In genomic region chr16:74699666-74700065, GRCh38 we compare ENCODE assay signal across 9 cellular contexts.
A peak's percentile ranks its signal among the peaks of the same experiment; 100 is the strongest.
DNase-seq lines count a peak whose midpoint lies in the region; ATAC-seq, FAIRE-seq and TF ChIP-seq lines count a peak whose summit lies in the region.
"Had no signal": no experiment of that assay in that cellular context is flagged by ENCODE, and none has a peak within 500 bp of the region (broad histone marks: within the 10 kb centered on the region; RNA-seq: fewer than 3 reads in every experiment).

No MANE protein-coding gene starts in this region.

- H3K9me3 ChIP-seq in DOHH2 (ENCODE audit: control insufficient read depth, insufficient read depth, low read length), result no peaks in the 10 kb centered on the region
- H3K9me3 ChIP-seq in endocrine pancreas (ENCODE audit: control insufficient read depth, low read length), result no peaks in the 10 kb centered on the region

- H3K36me3 ChIP-seq in DOHH2 (ENCODE audit: control insufficient read depth, low read length), result no peaks in the 10 kb centered on the region
- H3K36me3 ChIP-seq in endocrine pancreas (ENCODE audit: control insufficient read depth, insufficient read depth, low read length), result no peaks in the 10 kb centered on the region

- no peak for FAIRE-seq in urothelium cell line (lab: Jason Lieb, UNC)

- no peak for TF ChIP-seq CTCF in DOHH2 (IDR thresholded peaks at IDR 0.05; ENCODE audit: low read depth, low read length, poor library complexity, severe bottlenecking)
- no peak for TF ChIP-seq CTCF in retinal pigment epithelial cell (conservative IDR thresholded peaks at IDR 0.05; ENCODE audit: low read depth, low read length)

- peak overlapping the region; percentile 73 for H3K4me2 ChIP-seq in DOHH2 (ENCODE audit: low read length)

- H3K9me2 ChIP-seq in DOHH2 (replicated peaks; ENCODE audit: control insufficient read depth, low read length), result no peaks in the 10 kb centered on the region

- no peak overlapping the region for H3K27ac ChIP-seq in DOHH2 (ENCODE audit: low read depth, low read length)

- DNase-seq in OCI-M1 (lab: John Stamatoyannopoulos, UW) (peak; percentile 50), retinal pigment epithelial cell (ENCODE audit: low read depth) (no peak), NCI-H2107 treated with DMSO at 0.1 percent for 48 hours (lab: John Stamatoyannopoulos, UW; ENCODE audit: unreplicated experiment) (no peak), urothelium cell line (ENCODE audit: low spot score) (no peak), T1000 (lab: John Stamatoyannopoulos, UW) (no peak)
- DNase-seq: islet precursor cell had no signal

- H3F3A ChIP-seq in DOHH2 (ENCODE audit: control insufficient read depth, insufficient read depth), result peaks cover 6% of the 10 kb centered on the region; the same call in 1 of the 2 replicates

- ATAC-seq in GM18867 (IDR thresholded peaks at IDR 0.05; ENCODE audit: unreplicated experiment), result no peak

- no peaks in the 10 kb centered on the region for H3K79me2 ChIP-seq in DOHH2 (ENCODE audit: control insufficient read depth, low read length)

- no peaks in the 10 kb centered on the region for H4K20me1 ChIP-seq in DOHH2 (ENCODE audit: control insufficient read depth, insufficient read depth, low read depth, low read length)

- H3K27me3 ChIP-seq in DOHH2 (ENCODE audit: control insufficient read depth, low read length), result peaks cover 36% of the 10 kb centered on the region
- no peaks in the 10 kb centered on the region for H3K27me3 ChIP-seq in endocrine pancreas (ENCODE audit: control insufficient read depth, insufficient read depth, low read length)

- H3K4me3 ChIP-seq in DOHH2 (ENCODE audit: low read length), result peak overlapping the region; percentile 10; the same call in 1 of the 2 replicates
- H3K4me3 ChIP-seq in endocrine pancreas (ENCODE audit: control insufficient read depth, insufficient read depth, low read length), result peak overlapping the region; percentile 82
- H3K4me3 ChIP-seq in retinal pigment epithelial cell (ENCODE audit: low read length), result peak overlapping the region; percentile 76

- peaks cover 45% of the 10 kb centered on the region for H3K4me1 ChIP-seq in DOHH2 (ENCODE audit: control insufficient read depth, low read length)
- no peaks in the 10 kb centered on the region for H3K4me1 ChIP-seq in endocrine pancreas (ENCODE audit: control insufficient read depth, insufficient read depth, low read length)

- H3K9ac ChIP-seq in endocrine pancreas (ENCODE audit: control insufficient read depth, insufficient read depth, low read length), result peak overlapping the region; percentile 47

Comparison
In these comparisons a context has a peak if more than half of its experiments do, and no peak if none do; other contexts are left out.
1. H3K4me3 ChIP-seq: peak in every context shown above with its lines; median percentile 82 in endocrine pancreas; 76 in retinal pigment epithelial cell; 10 in DOHH2.